ENCODE assay signal across 17 cellular contexts in genomic region chr5:31573494-31573893, GRCh38. TPM values are rescaled to one million over a fixed set of nuclear protein-coding genes. Genes with fewer than 3 reads are reported as not detected.
DNase-seq lines count a peak whose midpoint lies in the region; ATAC-seq, FAIRE-seq and TF ChIP-seq lines count a peak whose summit lies in the region.
"Had no signal": no experiment of that assay in that cellular context is flagged by ENCODE, and none has a peak within 500 bp of the region (broad histone marks: within the 10 kb centered on the region; RNA-seq: fewer than 3 reads in every experiment).

No MANE protein-coding gene starts in this region.

- H2BK120ac ChIP-seq in H1 (replicated peaks; ENCODE audit: low read depth, low read length): no peak overlapping the region

- H2BK5ac ChIP-seq in H1 (ENCODE audit: low read depth, low read length): no peak overlapping the region

- TF ChIP-seq RAD21 in H1 (IDR thresholded peaks at IDR 0.05 in 1 of 2, conservative IDR thresholded peaks at IDR 0.05 in 1 of 2; ENCODE audit: low read depth in 2 of 2, low read length in 2 of 2): no peak

- no peak overlapping the region for H2BK20ac ChIP-seq in H1 (ENCODE audit: low read length)

- no peak overlapping the region for H3K56ac ChIP-seq in H1 (replicated peaks; ENCODE audit: insufficient read length, low read depth, low read length)

- no peaks in the 10 kb centered on the region for H3K4me1 ChIP-seq in H1 (replicated peaks in 1 of 4; ENCODE audit: control insufficient read depth in 3 of 4, insufficient read depth in 4 of 4, low read length in 3 of 4)
- no peaks in the 10 kb centered on the region for H3K4me1 ChIP-seq in breast epithelium
- H3K4me1 ChIP-seq in right atrium auricular region: no peaks in the 10 kb centered on the region
- H3K4me1 ChIP-seq in gastroesophageal sphincter: no peaks in the 10 kb centered on the region
- H3K4me1 ChIP-seq: BE2C had no signal

- no peak overlapping the region for H3K4ac ChIP-seq in H1 (replicated peaks; ENCODE audit: insufficient read length, low read depth, low read length)

- 91% methylated on average over 6 of the region's 6 CpGs; no CpG with 5 or more reads in 1 of the 2 experiments for WGBS in H1 (ENCODE audit: extremely low coverage in 1 of 2, insufficient coverage in 1 of 2, insufficient read length in 1 of 2, insufficient replicate concordance in 2 of 2, low coverage in 1 of 2, low lambda C conversion rate in 2 of 2, missing lambda C conversion rate in 1 of 2), 2 experiments
- 92% methylated on average over 6 of the region's 6 CpGs for WGBS in gastroesophageal sphincter (ENCODE audit: low coverage in 1 of 2), 2 donors

- H3K9ac ChIP-seq in H1 (replicated peaks in 1 of 4; ENCODE audit: extremely low read depth in 1 of 4, low read depth in 3 of 4, low read length in 3 of 4): no peak overlapping the region

- H2BK12ac ChIP-seq in H1 (ENCODE audit: low read depth, low read length): no peak overlapping the region

- no peaks in the 10 kb centered on the region for H3K79me2 ChIP-seq in H1 (ENCODE audit: control insufficient read depth in 1 of 2, insufficient read depth in 2 of 2, low read length in 2 of 2)

- no peak overlapping the region for H3K23ac ChIP-seq in H1 (ENCODE audit: insufficient read length)

- TF ChIP-seq CTCF in H1 (IDR thresholded peaks at IDR 0.05; ENCODE audit: control extremely low read depth in 1 of 3, insufficient read depth in 1 of 3, low read depth in 1 of 3, low read length in 3 of 3) (no peak), breast epithelium (IDR thresholded peaks at IDR 0.05) (no peak), right atrium auricular region (IDR thresholded peaks at IDR 0.05) (no peak), gastroesophageal sphincter (IDR thresholded peaks at IDR 0.05) (no peak)

- H3K79me1 ChIP-seq in H1 (ENCODE audit: low read depth, low read length): no peaks in the 10 kb centered on the region

- no peaks in the 10 kb centered on the region for H3K9me3 ChIP-seq in H1 (ENCODE audit: insufficient read depth in 2 of 2, low read depth in 1 of 2, low read length in 1 of 2)
- H3K9me3 ChIP-seq in breast epithelium: no peaks in the 10 kb centered on the region
- no peaks in the 10 kb centered on the region for H3K9me3 ChIP-seq in right atrium auricular region
- no peaks in the 10 kb centered on the region for H3K9me3 ChIP-seq in gastroesophageal sphincter
- H3K9me3 ChIP-seq: BE2C had no signal

- no peak overlapping the region for H2AFZ ChIP-seq in H1 (ENCODE audit: low read length)

- peaks cover 0 to 1% (median 0%) of the 10 kb centered on the region in 4 experiments; a peak in 1 of 7 replicates for H3K27me3 ChIP-seq in H1 (replicated peaks in 1 of 4; ENCODE audit: control insufficient read depth in 3 of 4, extremely low read depth in 1 of 4, insufficient read depth in 3 of 4, low read length in 3 of 4)
- H3K27me3 ChIP-seq in breast epithelium: no peaks in the 10 kb centered on the region
- no peaks in the 10 kb centered on the region for H3K27me3 ChIP-seq in right atrium auricular region
- no peaks in the 10 kb centered on the region for H3K27me3 ChIP-seq in gastroesophageal sphincter
- H3K27me3 ChIP-seq: BE2C had no signal

- intact Hi-C loops in breast epithelium (cut with DNase I; ENCODE audit: low total_unique reads): no loop called here

- DNase-seq in H1 (ENCODE audit: low read depth in 1 of 2, low spot score in 2 of 2): no peak
- DNase-seq in breast epithelium (ENCODE audit: low spot score in 2 of 2): no peak
- DNase-seq in right atrium auricular region (ENCODE audit: low spot score): no peak
- DNase-seq in GDM1 (lab: John Stamatoyannopoulos, UW): no peak
- DNase-seq: activated CD4-positive, alpha-beta memory T cell treated with anti-CD3 and anti-CD28 coated beads for 36 hours; anterior cingulate cortex; BE2C; cortex of kidney; NCI-H2029 treated with DMSO at 0.1 percent for 48 hours; Right ventricle myocardium superior; T1000 had no signal

- no peak overlapping the region for H4K5ac ChIP-seq in H1 (ENCODE audit: insufficient read length, low read depth, low read length)

- ATAC-seq in GM18861 (IDR thresholded peaks at IDR 0.05; ENCODE audit: unreplicated experiment) (peak; percentile 80), GM21576 (IDR thresholded peaks at IDR 0.05; ENCODE audit: unreplicated experiment) (peak; percentile 94), HG03095 (IDR thresholded peaks at IDR 0.05; ENCODE audit: unreplicated experiment) (peak; percentile 89), gastroesophageal sphincter (no peak)

- H3K36me3 ChIP-seq in H1 (ENCODE audit: control insufficient read depth in 2 of 4, insufficient read depth in 4 of 4, low read length in 3 of 4) (no peaks in the 10 kb centered on the region), breast epithelium (no peaks in the 10 kb centered on the region), right atrium auricular region (no peaks in the 10 kb centered on the region), gastroesophageal sphincter (no peaks in the 10 kb centered on the region)
- H3K36me3 ChIP-seq: BE2C had no signal

- H4K8ac ChIP-seq in H1 (ENCODE audit: extremely low read depth, insufficient read depth, low read length): no peak overlapping the region

- H3K27ac ChIP-seq in H1 (ENCODE audit: low read depth, low read length) (no peak overlapping the region), breast epithelium (no peak overlapping the region), right atrium auricular region (no peak overlapping the region), gastroesophageal sphincter (no peak overlapping the region)
- H3K27ac ChIP-seq: HL-60 had no signal

- no peaks in the 10 kb centered on the region for H4K20me1 ChIP-seq in H1 (replicated peaks in 1 of 2; ENCODE audit: control insufficient read depth in 1 of 2, insufficient read depth in 2 of 2, low read length in 2 of 2)

- H3K14ac ChIP-seq in H1 (ENCODE audit: insufficient read length): no peak overlapping the region

- POLR2A ChIA-PET in H1 (lab: Charles Lee; ENCODE audit: partially characterized antibody): no interaction called here

- no peak overlapping the region for H3K4me3 ChIP-seq in H1 (ENCODE audit: extremely low read depth in 1 of 4, insufficient read depth in 2 of 4, low read depth in 3 of 4, low read length in 4 of 4)
- no peak overlapping the region for H3K4me3 ChIP-seq in breast epithelium
- H3K4me3 ChIP-seq in right atrium auricular region: no peak overlapping the region
- no peak overlapping the region for H3K4me3 ChIP-seq in gastroesophageal sphincter
- H3K4me3 ChIP-seq: lung had no signal

- no peak overlapping the region for H3K18ac ChIP-seq in H1 (ENCODE audit: extremely low read depth, low read length)

- CTCF ChIA-PET in H1 (lab: Charles Lee; ENCODE audit: partially characterized antibody): interaction anchor here (0.8 kb wide), 1 partner anchor 520 kb away, joined by 4 read pairs; no protein-coding TSS in a partner anchor

- no peak overlapping the region for H2BK15ac ChIP-seq in H1 (ENCODE audit: low read length)

- H3K4me2 ChIP-seq in H1 (ENCODE audit: insufficient read depth in 1 of 2, low read depth in 2 of 2, low read length in 2 of 2): no peak overlapping the region

- H2AK5ac ChIP-seq in H1 (ENCODE audit: low read depth, low read length): no peak overlapping the region

- no peak for TF ChIP-seq EP300 in H1 (IDR thresholded peaks at IDR 0.05; ENCODE audit: borderline replicate concordance in 1 of 2, low read depth in 2 of 2, low read length in 2 of 2)
- TF ChIP-seq EP300 in gastroesophageal sphincter (IDR thresholded peaks at IDR 0.05): no peak

- no peak overlapping the region for H4K91ac ChIP-seq in H1 (replicated peaks; ENCODE audit: insufficient read length, low read length)

- peak; percentile 66 for FAIRE-seq in H1 (lab: Jason Lieb, UNC)

- H3K23me2 ChIP-seq in H1 (ENCODE audit: low read depth, low read length): no peaks in the 10 kb centered on the region

- TF ChIP-seq POLR2A in H1 (IDR thresholded peaks at IDR 0.05; ENCODE audit: control extremely low read depth in 1 of 2, low read depth in 2 of 2, low read length in 2 of 2) (no peak), breast epithelium (IDR thresholded peaks at IDR 0.05) (no peak), gastroesophageal sphincter (IDR thresholded peaks at IDR 0.05) (no peak)

TF ChIP-seq in H1, 55 proteins besides CTCF, POLR2A, EP300 and RAD21 (continues in another document):
- no peak for TF ChIP-seq RNF2 (IDR thresholded peaks at IDR 0.05; ENCODE audit: borderline replicate concordance, low read depth, low read length, missing control alignments, poor library complexity, severe bottlenecking)
- TF ChIP-seq TCF12 (IDR thresholded peaks at IDR 0.05; ENCODE audit: low read depth, low read length): no peak
- TF ChIP-seq TEAD4 (IDR thresholded peaks at IDR 0.05; ENCODE audit: low read depth, low read length): no peak
- TF ChIP-seq SIN3A (conservative IDR thresholded peaks at IDR 0.05 in 1 of 2, IDR thresholded peaks at IDR 0.05 in 1 of 2; ENCODE audit: low read depth in 1 of 2, low read length in 2 of 2): no peak
- no peak for TF ChIP-seq TBP (IDR thresholded peaks at IDR 0.05; ENCODE audit: low read depth, low read length)
- TF ChIP-seq SUZ12 (IDR thresholded peaks at IDR 0.05; ENCODE audit: low read length): no peak

RNA-seq across cellular contexts. Expression of gene C5orf22, which starts 41.4 kb away (rescaled TPM):
- 34.0 and 36.2 TPM in 2 replicates for total RNA-seq in H1 (2021; fragmentation: NEBNext Ultra II Directional; extraction: Animal tissue kit (Norgen Biotek cat#: 25700))
- 19.6 and 22.8 TPM in 2 replicates for polyA plus RNA-seq in H1 (2011; rRNA removed)
- polyA plus RNA-seq in H1 (2011; cell fraction: cytosol; rRNA removed): 18.0 TPM
- 8.7 TPM for polyA plus RNA-seq in H1 (2011; cell fraction: nucleus; rRNA removed)
- polyA plus RNA-seq in H1 (2012, experiment 1 of 2): 16.5 to 22.9 TPM (median 18.5 TPM) in 4 replicates
- polyA plus RNA-seq in H1 (2012, experiment 2 of 2): 1.7 TPM
- 21.8 TPM for polyA plus RNA-seq in H1 (2013, experiment 1 of 2)
- polyA plus RNA-seq in H1 (2013, experiment 2 of 2): 23.2 TPM
- 20.8 and 33.3 TPM in 2 replicates for polyA minus RNA-seq in H1 (2011; rRNA and poly(A)+ RNA removed)
- 16.2 TPM for polyA minus RNA-seq in H1 (2011; cell fraction: cytosol; rRNA and poly(A)+ RNA removed)
- 22.3 TPM for polyA minus RNA-seq in H1 (2011; cell fraction: nucleus; rRNA and poly(A)+ RNA removed)
- 10 to 100 TPM; 14.4 to 25.8 (median 17.4) TPM for total RNA-seq in breast epithelium
- total RNA-seq in right atrium auricular region: 10 to 100 TPM; 11.3 to 18.8 TPM
- total RNA-seq in gastroesophageal sphincter: 10 to 100 TPM; 16.8 to 19.9 (median 17.9) TPM

RNA-seq across cellular contexts. Expression of gene DROSHA, which starts 41.6 kb away (rescaled TPM):
- 122 and 124 TPM in 2 replicates for total RNA-seq in H1 (2021; fragmentation: NEBNext Ultra II Directional; extraction: Animal tissue kit (Norgen Biotek cat#: 25700))
- 65.9 and 82.0 TPM in 2 replicates for polyA plus RNA-seq in H1 (2011; rRNA removed)
- polyA plus RNA-seq in H1 (2011; cell fraction: cytosol; rRNA removed): 64.1 TPM
- 99.0 TPM for polyA plus RNA-seq in H1 (2011; cell fraction: nucleus; rRNA removed)
- 72.8 to 122 TPM (median 91.1 TPM) in 4 replicates for polyA plus RNA-seq in H1 (2012, experiment 1 of 2)
- 9.9 TPM for polyA plus RNA-seq in H1 (2012, experiment 2 of 2)
- 93.6 TPM for polyA plus RNA-seq in H1 (2013, experiment 1 of 2)
- polyA plus RNA-seq in H1 (2013, experiment 2 of 2): 97.7 TPM
- polyA minus RNA-seq in H1 (2011; rRNA and poly(A)+ RNA removed): 149 and 182 TPM in 2 replicates
- 51.5 TPM for polyA minus RNA-seq in H1 (2011; cell fraction: cytosol; rRNA and poly(A)+ RNA removed)
- 102 TPM for polyA minus RNA-seq in H1 (2011; cell fraction: nucleus; rRNA and poly(A)+ RNA removed)
- total RNA-seq in breast epithelium (10 to 100 TPM; 31.5 to 52.5 (median 50.8) TPM), right atrium auricular region (10 to 100 TPM; 27.3 to 28.5 TPM), gastroesophageal sphincter (10 to 100 TPM; 22.4 to 38.0 (median 36.4) TPM)
